ENCODE assay signal across 14 cellular contexts in genomic region chr7:102261451-102261850, GRCh38.
"Had no signal": no experiment of that assay in that cellular context is flagged by ENCODE, and none has a peak within 500 bp of the region (broad histone marks: within the 10 kb centered on the region; RNA-seq: fewer than 3 reads in every experiment).

No MANE protein-coding gene starts in this region.

- ATAC-seq: foreskin keratinocyte; mucosa of descending colon; naive thymus-derived CD8-positive, alpha-beta T cell had no signal

- H3K27me3 Mint-ChIP-seq: naive thymus-derived CD8-positive, alpha-beta T cell; type B pancreatic cell had no signal

- H3K4me3 Mint-ChIP-seq: naive thymus-derived CD8-positive, alpha-beta T cell; neural progenitor cell; type B pancreatic cell had no signal

- H3K4me1 Mint-ChIP-seq: naive thymus-derived CD8-positive, alpha-beta T cell had no signal

- H3K36me3 Mint-ChIP-seq: naive thymus-derived CD8-positive, alpha-beta T cell; type B pancreatic cell had no signal

- DNase-seq: colonic mucosa; dermis blood vessel endothelial cell; erythroblast; foreskin keratinocyte; kidney glomerular epithelial cell; mucosa of descending colon; naive thymus-derived CD8-positive, alpha-beta T cell; occipital lobe; sigmoid colon; stimulated activated CD4-positive, alpha-beta T cell treated with anti-CD3 and anti-CD28 coated beads, Interleukin-12 subunit alpha, Interleukin-12 subunit beta, amount 100 ng/mL, for 4 hours; stimulated activated naive CD4-positive, alpha-beta T cell; stomach had no signal

- H3K9me3 Mint-ChIP-seq: naive thymus-derived CD8-positive, alpha-beta T cell; neural progenitor cell; type B pancreatic cell had no signal

- H3K27ac Mint-ChIP-seq: type B pancreatic cell had no signal
